In the genomic region with DNA sequence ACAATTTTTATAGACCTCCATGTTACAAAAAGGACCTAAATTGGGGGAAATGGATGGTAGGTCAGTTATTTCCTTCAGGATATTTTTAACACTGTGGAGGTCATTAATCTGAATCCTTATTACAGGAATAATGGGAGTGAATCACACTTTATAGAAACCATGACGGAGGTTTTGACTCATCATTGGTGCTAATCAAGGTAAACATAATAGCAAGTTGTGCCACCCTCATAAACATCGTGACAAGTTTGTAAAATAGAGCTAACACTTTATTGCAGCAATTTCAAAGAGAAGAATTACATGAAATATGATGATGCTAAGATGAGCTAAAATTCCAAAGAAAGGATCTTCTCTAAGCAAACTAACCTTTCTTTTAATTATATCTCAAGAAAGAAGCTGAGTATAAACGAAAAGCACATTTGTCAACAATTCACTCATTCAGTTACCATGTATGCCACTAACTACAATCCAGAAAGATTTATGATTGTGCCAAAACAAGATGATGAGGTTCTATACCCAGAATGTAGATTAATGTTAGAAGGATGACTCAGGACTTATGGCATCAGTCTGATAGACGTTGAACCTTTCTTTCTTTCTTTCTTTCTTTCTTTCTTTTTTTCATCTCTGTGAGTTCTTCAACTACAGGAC, we compare ENCODE assay signal across 10 cellular contexts. TPM values are rescaled to one million over a fixed set of nuclear protein-coding genes. Genes with fewer than 3 reads are reported as not detected.
DNase-seq lines count a peak whose midpoint lies in the region; ATAC-seq, FAIRE-seq and TF ChIP-seq lines count a peak whose summit lies in the region.
"Had no signal": no experiment of that assay in that cellular context is flagged by ENCODE, and none has a peak within 500 bp of the region (broad histone marks: within the 10 kb centered on the region; RNA-seq: fewer than 3 reads in every experiment).

No MANE protein-coding gene starts in this region.

- H2AFZ ChIP-seq in IMR-90 (replicated peaks; ENCODE audit: low read length, poor library complexity), result no peak overlapping the region

- WGBS in A549 (ENCODE audit: missing lambda C conversion rate), result 8% methylated on average over 4 of the region's 4 CpGs
- WGBS in IMR-90 (ENCODE audit: extremely low coverage in 2 of 2, insufficient read length in 1 of 2), 2 experiments, result no CpG with 5 or more reads among the region's 4 CpGs

- H3K9ac ChIP-seq in IMR-90 (ENCODE audit: low read depth, low read length), result no peak overlapping the region

- TF ChIP-seq CTCF in A549 (IDR thresholded peaks at IDR 0.05) (no peak), IMR-90 (conservative IDR thresholded peaks at IDR 0.05; ENCODE audit: low read depth, low read length) (no peak), WERI-Rb-1 (IDR thresholded peaks at IDR 0.05; ENCODE audit: low read depth, low read length) (no peak)

- ATAC-seq in A549 (peak in 1 of 2 experiments; percentile 51; a peak in 3 of 6 replicates), IMR-90 (ENCODE audit: low read depth) (no peak), HG02571 (IDR thresholded peaks at IDR 0.05; ENCODE audit: unreplicated experiment) (no peak)
- no peak for ATAC-seq in activated naive CD8-positive, alpha-beta T cell treated with anti-CD3 and anti-CD28 coated beads, Interleukin-2, amount 50 U/mL, for 24 hours

- H2BK15ac ChIP-seq in IMR-90 (ENCODE audit: low read depth, low read length), result no peak overlapping the region

- no peak overlapping the region for H3K4ac ChIP-seq in IMR-90 (ENCODE audit: low read depth, low read length)

- H3K36me3 Mint-ChIP-seq in activated naive CD8-positive, alpha-beta T cell treated with anti-CD3 and anti-CD28 coated beads, Interleukin-2, amount 50 U/mL, for 24 hours (ENCODE audit: low read depth), result peaks cover 3% of the 10 kb centered on the region

- H3K14ac ChIP-seq in IMR-90 (replicated peaks; ENCODE audit: low read depth, low read length), result no peak overlapping the region

- dilution Hi-C loops in IMR-90 (cut with HindIII; ENCODE audit: low sequenced_read_pairs, unreplicated experiment), result no loop called here

- H3K27me3 Mint-ChIP-seq in activated naive CD8-positive, alpha-beta T cell treated with anti-CD3 and anti-CD28 coated beads, Interleukin-2, amount 50 U/mL, for 24 hours, result no peaks in the 10 kb centered on the region

- no peak overlapping the region for H2AK9ac ChIP-seq in IMR-90 (replicated peaks; ENCODE audit: low read depth, low read length, poor library complexity)

- no peak overlapping the region for H2BK20ac ChIP-seq in IMR-90 (ENCODE audit: low read depth, low read length)

- H3K4me1 ChIP-seq in A549 (peaks cover 66% of the 10 kb centered on the region), IMR-90 (ENCODE audit: control insufficient read depth, insufficient read depth, low read length) (no peaks in the 10 kb centered on the region; the same call in 1 of the 2 replicates)

- H3K4me3 ChIP-seq in A549, result no peak overlapping the region
- no peak overlapping the region for H3K4me3 ChIP-seq in IMR-90 (ENCODE audit: insufficient read depth, low read depth, low read length)
- no peak overlapping the region for H3K4me3 ChIP-seq in WERI-Rb-1 (ENCODE audit: low read depth, low read length)

- H3K18ac ChIP-seq in IMR-90 (ENCODE audit: low read depth, low read length), result no peak overlapping the region

- no peak for TF ChIP-seq POLR2A in A549 (IDR thresholded peaks at IDR 0.05; ENCODE audit: low read length)
- TF ChIP-seq POLR2A in IMR-90 (IDR thresholded peaks at IDR 0.05; ENCODE audit: low read depth, low read length), result no peak

- H3K4me3 Mint-ChIP-seq in activated naive CD8-positive, alpha-beta T cell treated with anti-CD3 and anti-CD28 coated beads, Interleukin-2, amount 50 U/mL, for 24 hours, result no peak overlapping the region

- H3K27me3 ChIP-seq in IMR-90 (ENCODE audit: control insufficient read depth, insufficient read depth, low read length) (no peaks in the 10 kb centered on the region), WERI-Rb-1 (ENCODE audit: insufficient read depth, low read depth, severe bottlenecking) (no peaks in the 10 kb centered on the region)

- POLR2A ChIA-PET in A549 (lab: Yijun Ruan, JAX), result interaction anchor here (0.6 kb wide), 1 partner anchor 21 kb away, joined by 8 read pairs; no protein-coding TSS in a partner anchor
- POLR2A ChIA-PET in IMR-90 (lab: Charles Lee; ENCODE audit: unreplicated experiment), result no interaction called here

- in situ Hi-C loops in IMR-90 (cut with MboI; ENCODE audit: low sequenced_read_pairs), result no loop called here

- peak; percentile 68 for FAIRE-seq in A549 (lab: Jason Lieb, UNC)

- peaks cover 1% of the 10 kb centered on the region; the same call in 1 of the 3 replicates for H3K9me3 ChIP-seq in A549
- H3K9me3 ChIP-seq in IMR-90 (ENCODE audit: control insufficient read depth, insufficient read depth, low read length), result no peaks in the 10 kb centered on the region
- no peaks in the 10 kb centered on the region for H3K9me3 ChIP-seq in WERI-Rb-1 (ENCODE audit: severe bottlenecking)

- H2BK5ac ChIP-seq in IMR-90 (ENCODE audit: low read depth, low read length, poor library complexity, severe bottlenecking), result peak overlapping the region; percentile 63

- no TSS peak for BruUV-seq in IMR-90 (replicated peaks; lab: Mats Ljungman, UMichigan)

- TF ChIP-seq RAD21 in A549 (conservative IDR thresholded peaks at IDR 0.05 in 1 of 2, IDR thresholded peaks at IDR 0.05 in 1 of 2), result no peak
- no peak for TF ChIP-seq RAD21 in IMR-90 (IDR thresholded peaks at IDR 0.05; ENCODE audit: low read length)

- no peak overlapping the region for H3K56ac ChIP-seq in IMR-90 (ENCODE audit: extremely low read depth, insufficient read depth, low read length)

- H3K23ac ChIP-seq in IMR-90 (ENCODE audit: low read depth, low read length), result no peak overlapping the region

- CTCF ChIA-PET in A549 (lab: Yijun Ruan, JAX) (interaction anchor here (0.6 to 3.4 kb wide), 5 partner anchors 29 to 238 kb away, joined by 3 to 13 read pairs (median 3); partner anchors contain the start of gene KCNH4), IMR-90 (lab: Yijun Ruan, JAX) (no interaction called here)

- H3K4me2 ChIP-seq in A549, result peak overlapping the region; percentile 65
- H3K4me2 ChIP-seq in IMR-90 (ENCODE audit: low read depth, low read length), result peak overlapping the region; percentile 36; the same call in 1 of the 2 replicates

- H3K9me1 ChIP-seq in IMR-90 (ENCODE audit: insufficient read depth, low read length), result peaks cover 3% of the 10 kb centered on the region; the same call in 1 of the 2 replicates

- H3K9me3 Mint-ChIP-seq in activated naive CD8-positive, alpha-beta T cell treated with anti-CD3 and anti-CD28 coated beads, Interleukin-2, amount 50 U/mL, for 24 hours, result no peaks in the 10 kb centered on the region

- no peak overlapping the region for H2AK5ac ChIP-seq in IMR-90 (ENCODE audit: low read depth, low read length)

- intact Hi-C loops in IMR-90 (cut with micrococcal nuclease), result no loop called here

- H3K4me1 Mint-ChIP-seq in activated naive CD8-positive, alpha-beta T cell treated with anti-CD3 and anti-CD28 coated beads, Interleukin-2, amount 50 U/mL, for 24 hours, result peaks cover 72% of the 10 kb centered on the region

- H4K20me1 ChIP-seq in IMR-90 (ENCODE audit: insufficient read depth, low read length), result peaks cover 47% of the 10 kb centered on the region

- H3K27ac Mint-ChIP-seq in activated naive CD8-positive, alpha-beta T cell treated with anti-CD3 and anti-CD28 coated beads, Interleukin-2, amount 50 U/mL, for 24 hours, result peak overlapping the region; percentile 45

- no peak overlapping the region for H2BK120ac ChIP-seq in IMR-90 (ENCODE audit: low read depth, low read length)

- H3K27ac ChIP-seq in A549 (peak overlapping the region; percentile 67 to 76), IMR-90 (ENCODE audit: insufficient read depth, low read length) (no peak overlapping the region), WERI-Rb-1 (no peak overlapping the region)

- H3K79me1 ChIP-seq in IMR-90 (ENCODE audit: low read depth in 1 of 2, low read length in 2 of 2), result peaks cover 25 to 70% of the 10 kb centered on the region in 2 experiments

- H4K8ac ChIP-seq in IMR-90 (ENCODE audit: low read depth in 2 of 2, low read length in 2 of 2), result no peak overlapping the region

- no peak for DNase-seq in A549 (ENCODE audit: low read depth in 1 of 2, low spot score in 1 of 2)
- no peak for DNase-seq in IMR-90
- DNase-seq in activated naive CD8-positive, alpha-beta T cell treated with anti-CD3 and anti-CD28 coated beads, Interleukin-2, amount 50 U/mL, for 24 hours, result no peak
- peak; percentile 62 for DNase-seq in iris pigment epithelial cell (ENCODE audit: low read depth)
- DNase-seq in WERI-Rb-1, result no peak
- DNase-seq in effector CD8-positive, alpha-beta T cell (lab: John Stamatoyannopoulos, UW), result no peak
- DNase-seq in iPS-NIHi7 (ENCODE audit: extremely low spot score), result no peak
- DNase-seq: activated effector memory CD4-positive, alpha-beta T cell treated with anti-CD3 and anti-CD28 coated beads, Interleukin-2, amount 50 U/mL, for 16 hours; retina had no signal

- H3K36me3 ChIP-seq in IMR-90 (ENCODE audit: control insufficient read depth, insufficient read depth, low read length) (no peaks in the 10 kb centered on the region), WERI-Rb-1 (no peaks in the 10 kb centered on the region)

- H4K91ac ChIP-seq in IMR-90 (ENCODE audit: insufficient read depth, low read depth, low read length), result no peak overlapping the region

- TF ChIP-seq EP300 in A549 (IDR thresholded peaks at IDR 0.05), result no peak

- H4K5ac ChIP-seq in IMR-90 (ENCODE audit: low read depth, low read length), result no peak overlapping the region

RNA-seq across cellular contexts. Expression of gene STAT5B, which starts 23.5 kb away (rescaled TPM):
- 37.6 and 51.7 TPM in 2 replicates for polyA plus RNA-seq in A549 (2011; rRNA removed)
- 24.8 and 30.3 TPM in 2 replicates for polyA plus RNA-seq in A549 (2012; cell fraction: cytosol; rRNA removed)
- polyA plus RNA-seq in A549 (2012; cell fraction: nucleus; rRNA removed), result 66.8 and 69.5 TPM in 2 replicates
- polyA plus RNA-seq in A549 (2017; fragmentation: RNase III; extraction: RNeasy Plus Mini Kit Qiagen cat#74134 plus additional on column Dnase treatment), result 29.4 to 33.1 TPM (median 31.2 TPM) in 3 replicates
- polyA minus RNA-seq in A549 (2011; rRNA and poly(A)+ RNA removed), result 41.5 and 41.7 TPM in 2 replicates
- 21.7 and 24.4 TPM in 2 replicates for total RNA-seq in IMR-90 (2012; rRNA removed)
- polyA plus RNA-seq in IMR-90 (2012; rRNA removed), result 28.7 and 29.6 TPM in 2 replicates
- polyA plus RNA-seq in IMR-90 (2012; cell fraction: cytosol; rRNA removed), result 11.6 and 14.8 TPM in 2 replicates
- 95.5 and 119 TPM in 2 replicates for polyA plus RNA-seq in IMR-90 (2012; cell fraction: nucleus; rRNA removed; ENCODE audit: low replicate concordance)

RNA-seq across cellular contexts. Expression of gene STAT5A, which starts 35.6 kb away (rescaled TPM):
- polyA plus RNA-seq in A549 (2011; rRNA removed) (2.2 and 3.1 TPM in 2 replicates), A549 (2017; fragmentation: RNase III; extraction: RNeasy Plus Mini Kit Qiagen cat#74134 plus additional on column Dnase treatment) (3.9 to 4.4 TPM (median 4.0 TPM) in 3 replicates), IMR-90 (2012; rRNA removed) (1.4 and 1.5 TPM in 2 replicates)
- 2.6 and 3.3 TPM in 2 replicates for polyA plus RNA-seq in A549 (2012; cell fraction: cytosol; rRNA removed)
- 5.6 and 7.9 TPM in 2 replicates for polyA plus RNA-seq in A549 (2012; cell fraction: nucleus; rRNA removed)
- 2.9 and 4.3 TPM in 2 replicates for polyA minus RNA-seq in A549 (2011; rRNA and poly(A)+ RNA removed)
- total RNA-seq in IMR-90 (2012; rRNA removed), result 1.3 and 1.4 TPM in 2 replicates
- polyA plus RNA-seq in IMR-90 (2012; cell fraction: cytosol; rRNA removed), result 1.9 and 2.0 TPM in 2 replicates
- polyA plus RNA-seq in IMR-90 (2012; cell fraction: nucleus; rRNA removed; ENCODE audit: low replicate concordance), result 5.2 and 5.6 TPM in 2 replicates

RNA-seq across cellular contexts. Expression of gene GHDC, which starts 58.4 kb away (rescaled TPM):
- polyA plus RNA-seq in A549 (2011; rRNA removed) (12.3 and 14.2 TPM in 2 replicates), A549 (2017; fragmentation: RNase III; extraction: RNeasy Plus Mini Kit Qiagen cat#74134 plus additional on column Dnase treatment) (19.4 to 25.7 TPM (median 23.4 TPM) in 3 replicates), IMR-90 (2012; rRNA removed) (5.2 and 6.1 TPM in 2 replicates)
- polyA plus RNA-seq in A549 (2012; cell fraction: cytosol; rRNA removed), result 10.2 and 15.0 TPM in 2 replicates
- polyA plus RNA-seq in A549 (2012; cell fraction: nucleus; rRNA removed), result 32.5 and 54.6 TPM in 2 replicates
- polyA minus RNA-seq in A549 (2011; rRNA and poly(A)+ RNA removed), result 13.2 and 13.7 TPM in 2 replicates
- total RNA-seq in IMR-90 (2012; rRNA removed), result 4.4 and 8.1 TPM in 2 replicates
- polyA plus RNA-seq in IMR-90 (2012; cell fraction: cytosol; rRNA removed), result 6.2 and 10.2 TPM in 2 replicates
- 17.1 and 33.1 TPM in 2 replicates for polyA plus RNA-seq in IMR-90 (2012; cell fraction: nucleus; rRNA removed; ENCODE audit: low replicate concordance)

Comparison
In these comparisons a context has a peak if more than half of its experiments do, and no peak if none do; other contexts are left out.
1. H3K27ac ChIP-seq: peak in A549 (2 of 2); none in IMR-90 (single experiment) and WERI-Rb-1 (single experiment).